ENCODE assay signal across 20 cellular contexts in genomic region chr3:47005212-47006144, GRCh38. TPM values are rescaled to one million over a fixed set of nuclear protein-coding genes. Genes with fewer than 3 reads are reported as not detected.
DNase-seq lines count a peak whose midpoint lies in the region; ATAC-seq, FAIRE-seq and TF ChIP-seq lines count a peak whose summit lies in the region.
"Had no signal": no experiment of that assay in that cellular context is flagged by ENCODE, and none has a peak within 500 bp of the region (broad histone marks: within the 10 kb centered on the region; RNA-seq: fewer than 3 reads in every experiment).

No MANE protein-coding gene starts in this region.

- H3K4me1 Mint-ChIP-seq in stimulated activated effector memory CD8-positive, alpha-beta T cell treated with anti-CD3 and anti-CD28 coated beads, Interleukin-12 subunit alpha, Interleukin-12 subunit beta, amount 100 ng/mL, for 72 hours: peaks cover 14% of the 10 kb centered on the region

- H3K4me3 Mint-ChIP-seq in stimulated activated effector memory CD8-positive, alpha-beta T cell treated with anti-CD3 and anti-CD28 coated beads, Interleukin-12 subunit alpha, Interleukin-12 subunit beta, amount 100 ng/mL, for 72 hours: no peak overlapping the region
- H3K4me3 Mint-ChIP-seq: activated T-cell treated with anti-CD3 and anti-CD28 coated beads, Interleukin-2, amount 50 U/mL, for 24 hours; GM23338; T-cell had no signal

- H3K27ac ChIP-seq in VCaP: peak overlapping the region; percentile 57
- no peak overlapping the region for H3K27ac ChIP-seq in kidney (ENCODE audit: low read depth in 2 of 2, low read length in 2 of 2)
- no peak overlapping the region for H3K27ac ChIP-seq in stomach
- H3K27ac ChIP-seq: heart left ventricle, RWPE1, tibial artery had no signal

- peaks cover 80% of the 10 kb centered on the region for H3K36me3 Mint-ChIP-seq in stimulated activated effector memory CD8-positive, alpha-beta T cell treated with anti-CD3 and anti-CD28 coated beads, Interleukin-12 subunit alpha, Interleukin-12 subunit beta, amount 100 ng/mL, for 72 hours

- ATAC-seq in stimulated activated effector memory CD8-positive, alpha-beta T cell treated with anti-CD3 and anti-CD28 coated beads, Interleukin-12 subunit alpha, Interleukin-12 subunit beta, amount 100 ng/mL, for 72 hours: no peak
- ATAC-seq in HG02588 (IDR thresholded peaks at IDR 0.05; ENCODE audit: unreplicated experiment): no peak
- ATAC-seq: GM23338; heart left ventricle; naive thymus-derived CD4-positive, alpha-beta T cell; T-cell had no signal

- H3K27me3 ChIP-seq in stomach: no peaks in the 10 kb centered on the region
- H3K27me3 ChIP-seq: heart left ventricle, tibial artery had no signal

- H3K27ac Mint-ChIP-seq in stimulated activated effector memory CD8-positive, alpha-beta T cell treated with anti-CD3 and anti-CD28 coated beads, Interleukin-12 subunit alpha, Interleukin-12 subunit beta, amount 100 ng/mL, for 72 hours: peak overlapping the region; percentile 84
- H3K27ac Mint-ChIP-seq: GM23338, T-cell had no signal

- no peak overlapping the region for H3K9ac ChIP-seq in kidney (ENCODE audit: low read length in 2 of 2)

- peaks cover 0 to 6% of the 10 kb centered on the region in 2 donors for H3K4me1 ChIP-seq in kidney (ENCODE audit: control insufficient read depth in 1 of 2, insufficient read depth in 1 of 2, low read depth in 1 of 2, low read length in 2 of 2)
- peaks cover 4 to 26% (median 19%) of the 10 kb centered on the region in 4 donors for H3K4me1 ChIP-seq in stomach

- no peak for TF ChIP-seq CTCF in VCaP (conservative IDR thresholded peaks at IDR 0.05)
- no peak for TF ChIP-seq CTCF in kidney (IDR thresholded peaks at IDR 0.05; ENCODE audit: borderline replicate concordance, extremely low read depth, insufficient read depth)
- TF ChIP-seq CTCF in stomach (IDR thresholded peaks at IDR 0.05): no peak

- H3K36me3 ChIP-seq in kidney (ENCODE audit: control insufficient read depth in 1 of 2, insufficient read depth in 2 of 2, low read length in 2 of 2) (peaks cover 16 to 25% of the 10 kb centered on the region in 2 donors), stomach (peaks cover 58 to 94% (median 87%) of the 10 kb centered on the region in 4 donors)

- no peak for TF ChIP-seq EP300 in stomach (IDR thresholded peaks at IDR 0.05)

- DNase-seq in activated effector memory CD4-positive, alpha-beta T cell treated with anti-CD3 and anti-CD28 coated beads, Interleukin-2, amount 50 U/mL, for 16 hours: peak; percentile 60
- DNase-seq in activated effector memory CD4-positive, alpha-beta T cell treated with Interleukin-2 at 50 U/mL for 16 hours: no peak
- DNase-seq in kidney (peak; percentile 75), NCI-H2171 (lab: John Stamatoyannopoulos, UW) (no peak), stomach (no peak)
- no peak for DNase-seq in stimulated activated effector memory CD8-positive, alpha-beta T cell treated with anti-CD3 and anti-CD28 coated beads, Interleukin-12 subunit alpha, Interleukin-12 subunit beta, amount 100 ng/mL, for 72 hours (ENCODE audit: low spot score in 2 of 2)
- DNase-seq: activated CD4-positive, alpha-beta T cell treated with anti-CD3 and anti-CD28 coated beads, Interleukin-2, amount 50 U/mL, for 48 hours; activated T-cell treated with anti-CD3 and anti-CD28 coated beads, Interleukin-2, amount 50 U/mL, for 24 hours; DMS79 treated with DMSO at 0.1 percent for 48 hours; effector memory CD4-positive, alpha-beta T cell; KG1; NCI-H1930; T-cell had no signal

- no peaks in the 10 kb centered on the region for H3K9me3 Mint-ChIP-seq in stimulated activated effector memory CD8-positive, alpha-beta T cell treated with anti-CD3 and anti-CD28 coated beads, Interleukin-12 subunit alpha, Interleukin-12 subunit beta, amount 100 ng/mL, for 72 hours
- H3K9me3 Mint-ChIP-seq: activated T-cell treated with anti-CD3 and anti-CD28 coated beads, Interleukin-2, amount 50 U/mL, for 24 hours; GM23338; naive thymus-derived CD4-positive, alpha-beta T cell; T-cell had no signal

- no peak for TF ChIP-seq POLR2A in stomach (IDR thresholded peaks at IDR 0.05)

- intact Hi-C loops in kidney (cut with DNase I) (no loop called here), stomach (cut with DNase I; ENCODE audit: low total_unique reads) (no loop called here)

- H3K4me3 ChIP-seq in kidney (ENCODE audit: low read length in 2 of 2) (no peak overlapping the region), stomach (no peak overlapping the region)
- H3K4me3 ChIP-seq: GM23338, heart left ventricle, tibial artery had no signal

- H3K9me3 ChIP-seq in kidney (ENCODE audit: control insufficient read depth in 1 of 2, low read length in 2 of 2): no peaks in the 10 kb centered on the region
- no peaks in the 10 kb centered on the region for H3K9me3 ChIP-seq in stomach
- H3K9me3 ChIP-seq: heart left ventricle, tibial artery had no signal

- 77 to 83% (median 81%) methylated on average over 17 to 32 of the region's 32 CpGs for WGBS in stomach, 5 donors

- FAIRE-seq in kidney (lab: Jason Lieb, UNC): no peak

RNA-seq across cellular contexts. Expression of gene NBEAL2, which starts 26.0 kb away (rescaled TPM):
- total RNA-seq in kidney: 82.8 TPM
- polyA plus RNA-seq in kidney (ENCODE audit: insufficient read depth, low read depth, low replicate concordance): 25.7 TPM
- total RNA-seq in stomach: 100 to 1,000 TPM in 4 of 5 donors, 10 to 100 TPM in 1; 50.9 to 653 (median 247) TPM
- polyA plus RNA-seq in stomach: 100 to 1,000 TPM in 1 of 3 donors, 10 to 100 TPM in 2; 35.0 to 193 (median 49.2) TPM

RNA-seq across cellular contexts. Expression of gene CCDC12, which starts 28.9 kb away (rescaled TPM):
- 59.7 TPM for total RNA-seq in kidney
- polyA plus RNA-seq in kidney (ENCODE audit: insufficient read depth, low read depth, low replicate concordance): 85.6 TPM
- total RNA-seq in stomach: 10 to 100 TPM in 4 of 5 donors, 1 to 10 TPM in 1; 2.9 to 55.3 (median 38.4) TPM
- polyA plus RNA-seq in stomach: 10 to 100 TPM; 84.2 to 88.7 (median 84.5) TPM

Comparison
In these comparisons a context has a peak if more than half of its experiments do, and no peak if none do; other contexts are left out.
1. DNase-seq: peak in activated effector memory CD4-positive, alpha-beta T cell treated with anti-CD3 and anti-CD28 coated beads, Interleukin-2, amount 50 U/mL, for 16 hours (single experiment) and kidney (single experiment); none in activated effector memory CD4-positive, alpha-beta T cell treated with Interleukin-2 at 50 U/mL for 16 hours (single experiment), stimulated activated effector memory CD8-positive, alpha-beta T cell treated with anti-CD3 and anti-CD28 coated beads, Interleukin-12 subunit alpha, Interleukin-12 subunit beta, amount 100 ng/mL, for 72 hours (0 of 2), NCI-H2171 (single experiment) and stomach (single experiment).